ENCODE assay signal across 29 cellular contexts in the genomic region with DNA sequence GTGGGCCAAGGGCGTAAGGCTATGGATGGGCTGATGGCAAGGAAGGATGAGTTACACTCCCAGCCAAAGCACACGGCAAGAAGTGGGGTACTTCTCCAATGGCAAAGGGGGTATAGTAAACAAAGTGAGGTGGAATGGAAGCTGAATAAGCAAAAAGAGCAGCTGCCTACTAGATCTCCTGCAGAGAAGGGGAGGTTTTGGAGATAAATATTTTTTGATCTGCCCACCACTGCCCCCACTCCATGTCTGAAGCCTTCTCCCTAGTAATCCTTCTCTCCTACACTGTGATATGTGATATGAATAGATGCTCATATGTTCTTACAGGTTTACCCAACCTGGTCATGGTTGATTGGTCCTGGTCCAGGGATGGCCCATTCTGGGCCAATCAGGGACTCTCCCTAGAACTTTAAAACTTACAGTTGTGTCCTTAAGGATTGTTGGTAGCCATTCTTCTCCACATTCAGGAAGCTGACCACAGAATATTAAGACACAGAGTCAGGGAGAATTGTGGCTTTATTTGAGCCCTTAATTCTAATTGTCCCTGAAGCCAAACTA.
"Had no signal": no experiment of that assay in that cellular context is flagged by ENCODE, and none has a peak within 500 bp of the region (broad histone marks: within the 10 kb centered on the region; RNA-seq: fewer than 3 reads in every experiment).

No MANE protein-coding gene starts in this region.

- H3K4me3 ChIP-seq: stomach, suprapubic skin, testis, thoracic aorta, thyroid gland, tibial artery, tibial nerve, transverse colon, upper lobe of left lung, upper lobe of right lung, uterus, vagina had no signal

- H3K4me1 Mint-ChIP-seq: stimulated activated effector memory CD8-positive, alpha-beta T cell treated with anti-CD3 and anti-CD28 coated beads, Interleukin-12 subunit alpha, Interleukin-12 subunit beta, amount 100 ng/mL, for 72 hours; stimulated activated naive CD8-positive, alpha-beta T cell treated with anti-CD3 and anti-CD28 coated beads, Interleukin-15, amount 100 ng/mL, for 72 hours had no signal

- H3K4me1 ChIP-seq: stomach, suprapubic skin, thyroid gland, tibial artery, tibial nerve, transverse colon, upper lobe of left lung, upper lobe of right lung, uterus, vagina had no signal

- DNase-seq: stimulated activated CD4-positive, alpha-beta T cell treated with anti-CD3 and anti-CD28 coated beads, Interleukin-2, amount 100 ng/mL, for 48 hours; stimulated activated CD4-positive, alpha-beta T cell treated with anti-CD3 and anti-CD28 coated beads, Interleukin-4, amount 100 ng/mL, for 1 hour; stimulated activated CD4-positive, alpha-beta T cell treated with anti-CD3 and anti-CD28 coated beads, Interleukin-4, amount 100 ng/mL, for 24 hours; stimulated activated CD4-positive, alpha-beta T cell treated with anti-CD3 and anti-CD28 coated beads, Interleukin-4, amount 100 ng/mL, for 4 hours; stimulated activated CD8-positive, alpha-beta memory T cell treated with anti-CD3 and anti-CD28 coated beads, Interleukin-4, amount 100 ng/mL, for 48 hours; stimulated activated naive B cell treated with anti-CD40 and anti-IgM and Interleukin-4, amounts not matched to agents 10 μg/mL and 1 μg/mL and 100 μg/mL, for 72 hours; stimulated activated naive CD4-positive, alpha-beta T cell; stimulated activated naive CD4-positive, alpha-beta T cell treated with Interleukin-2 at 50 U/mL for 16 hours; stimulated activated naive CD8-positive, alpha-beta T cell treated with anti-CD3 and anti-CD28 coated beads, Interleukin-15, amount 100 ng/mL, for 72 hours; stimulated activated naive CD8-positive, alpha-beta T cell treated with anti-CD3 and anti-CD28 coated beads, Interleukin-15, Interleukin-2, amounts not matched to agents 100 U/mL and 50 U/mL, for 24 hours; stomach; substantia nigra; testis; thyroid gland; tibial artery; transverse colon; trophoblast cell; upper lobe of left lung; upper lobe of right lung; uterus had no signal

- H3K9me3 ChIP-seq: stomach, suprapubic skin, testis, thoracic aorta, thyroid gland, tibial artery, tibial nerve, transverse colon, upper lobe of left lung, upper lobe of right lung, uterus, vagina had no signal

- H3K4me3 Mint-ChIP-seq: stimulated activated effector memory CD8-positive, alpha-beta T cell treated with anti-CD3 and anti-CD28 coated beads, Interleukin-12 subunit alpha, Interleukin-12 subunit beta, amount 100 ng/mL, for 72 hours; stimulated activated memory B cell treated with anti-CD40 and anti-IgM and Interleukin-4, amounts not matched to agents 10 μg/mL and 1 μg/mL and 100 μg/mL, for 72 hours; stimulated activated naive B cell treated with anti-CD40 and anti-IgM and Interleukin-4, amounts not matched to agents 10 μg/mL and 1 μg/mL and 100 μg/mL, for 72 hours; stimulated activated naive CD8-positive, alpha-beta T cell treated with anti-CD3 and anti-CD28 coated beads, Interleukin-15, amount 100 ng/mL, for 72 hours; stimulated activated naive CD8-positive, alpha-beta T cell treated with anti-CD3 and anti-CD28 coated beads, Interleukin-15, Interleukin-2, amounts not matched to agents 100 ng/mL and 50 ng/mL, for 24 hours; type B pancreatic cell had no signal

- FAIRE-seq: urothelium cell line had no signal

- H3K27ac ChIP-seq: stomach, suprapubic skin, testis, thoracic aorta, thyroid gland, tibial artery, tibial nerve, transverse colon, upper lobe of left lung, upper lobe of right lung, uterus, vagina had no signal

- ATAC-seq: stimulated activated effector memory CD8-positive, alpha-beta T cell treated with anti-CD3 and anti-CD28 coated beads, Interleukin-12 subunit alpha, Interleukin-12 subunit beta, amount 100 ng/mL, for 72 hours; stimulated activated memory B cell treated with anti-CD40 and anti-IgM and Interleukin-4, amounts not matched to agents 10 μg/mL and 1 μg/mL and 100 μg/mL, for 72 hours; stimulated activated naive CD8-positive, alpha-beta T cell treated with anti-CD3 and anti-CD28 coated beads, Interleukin-15, amount 100 ng/mL, for 72 hours; stimulated activated naive CD8-positive, alpha-beta T cell treated with anti-CD3 and anti-CD28 coated beads, Interleukin-15, Interleukin-2, amounts not matched to agents 100 U/mL and 50 U/mL, for 24 hours; upper lobe of right lung had no signal

- H3K27ac Mint-ChIP-seq: stimulated activated effector memory CD8-positive, alpha-beta T cell treated with anti-CD3 and anti-CD28 coated beads, Interleukin-12 subunit alpha, Interleukin-12 subunit beta, amount 100 ng/mL, for 72 hours; stimulated activated naive B cell treated with anti-CD40 and anti-IgM and Interleukin-4, amounts not matched to agents 10 μg/mL and 1 μg/mL and 100 μg/mL, for 72 hours; stimulated activated naive CD8-positive, alpha-beta T cell treated with anti-CD3 and anti-CD28 coated beads, Interleukin-15, amount 100 ng/mL, for 72 hours; stimulated activated naive CD8-positive, alpha-beta T cell treated with anti-CD3 and anti-CD28 coated beads, Interleukin-15, Interleukin-2, amounts not matched to agents 100 ng/mL and 50 ng/mL, for 24 hours; type B pancreatic cell had no signal

- H3K27me3 Mint-ChIP-seq: stimulated activated naive CD8-positive, alpha-beta T cell treated with anti-CD3 and anti-CD28 coated beads, Interleukin-15, amount 100 ng/mL, for 72 hours; stimulated activated naive CD8-positive, alpha-beta T cell treated with anti-CD3 and anti-CD28 coated beads, Interleukin-15, Interleukin-2, amounts not matched to agents 100 ng/mL and 50 ng/mL, for 24 hours had no signal

- H3K36me3 Mint-ChIP-seq: stimulated activated effector memory CD8-positive, alpha-beta T cell treated with anti-CD3 and anti-CD28 coated beads, Interleukin-12 subunit alpha, Interleukin-12 subunit beta, amount 100 ng/mL, for 72 hours; type B pancreatic cell had no signal

- H3K27me3 ChIP-seq: stomach, suprapubic skin, testis, thyroid gland, tibial artery, tibial nerve, transverse colon, upper lobe of left lung, upper lobe of right lung, uterus, vagina had no signal

- H3K36me3 ChIP-seq: stomach, suprapubic skin, thoracic aorta, thyroid gland, tibial artery, tibial nerve, transverse colon, upper lobe of left lung, upper lobe of right lung, uterus, vagina had no signal
